8 cellular contexts compared by ENCODE assay signal in the genomic region with DNA sequence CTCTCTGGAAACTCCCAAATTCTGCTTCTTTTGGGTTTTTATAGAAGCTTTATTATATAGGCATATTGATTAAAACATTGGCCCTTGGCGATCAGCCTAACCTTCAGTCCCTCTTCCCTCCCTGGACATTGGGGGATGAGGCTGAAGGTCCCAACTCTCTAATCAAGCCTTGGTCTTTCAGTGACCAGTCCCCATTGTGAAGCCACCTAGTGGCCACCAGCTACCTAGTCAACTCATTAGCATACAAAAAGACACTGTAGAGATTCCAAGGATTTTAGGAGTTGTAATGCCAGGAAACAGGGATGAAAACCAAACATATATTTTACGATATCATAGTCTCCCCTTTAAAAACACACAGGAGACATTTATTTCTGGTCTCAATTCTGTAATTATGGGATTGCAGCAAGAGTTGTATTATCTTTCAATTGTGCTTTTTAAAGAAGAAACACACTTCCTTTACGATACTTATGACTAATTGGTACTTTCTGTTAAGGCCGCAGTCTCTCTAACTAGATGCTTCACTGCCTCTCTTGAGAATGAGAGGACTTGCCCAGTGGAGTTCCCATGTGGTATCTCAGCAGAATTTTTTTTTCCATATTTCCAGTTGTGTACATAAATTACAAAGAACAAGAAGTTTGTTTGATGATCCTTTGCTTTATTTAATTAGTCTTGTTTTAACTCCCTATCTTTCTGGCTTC. TPM values are rescaled to one million over a fixed set of nuclear protein-coding genes. Genes with fewer than 3 reads are reported as not detected.
DNase-seq lines count a peak whose midpoint lies in the region; ATAC-seq and TF ChIP-seq lines count a peak whose summit lies in the region.

No MANE protein-coding gene starts in this region.

- 63 to 74% methylated on average over 4 of the region's 4 CpGs for WGBS in lung, 2 donors

- H3K36me3 ChIP-seq in lung (ENCODE audit: control insufficient read depth in 2 of 2, insufficient read depth in 2 of 2, low read length in 2 of 2): no peaks in the 10 kb centered on the region

- H3K9me3 ChIP-seq in lung (ENCODE audit: control insufficient read depth in 2 of 2, insufficient read depth in 1 of 2, low read length in 1 of 2): no peaks in the 10 kb centered on the region

- in situ Hi-C loops in astrocyte of the cerebellum (cut with HindIII; ENCODE audit: low sequenced_read_pairs): no loop called here

- no peak overlapping the region for H3K27ac ChIP-seq in lung (ENCODE audit: low read depth in 1 of 2, low read length in 1 of 2)

- H3K4me1 ChIP-seq in lung (ENCODE audit: control insufficient read depth in 2 of 2, insufficient read depth in 2 of 2, low read length in 2 of 2): no peaks in the 10 kb centered on the region

- H3K4me3 ChIP-seq in astrocyte of the cerebellum (ENCODE audit: low read depth, low read length) (no peak overlapping the region), lung (no peak overlapping the region)

- peak; percentile 32 for DNase-seq in left cardiac atrium
- no peak for DNase-seq in left ventricle myocardium superior
- peak; percentile 10 for DNase-seq in HT1080 (ENCODE audit: low read depth)
- no peak for DNase-seq in astrocyte of the cerebellum (ENCODE audit: low read depth)
- DNase-seq in lung (ENCODE audit: low spot score): no peak
- DNase-seq in NCI-H2029 treated with DMSO at 0.1 percent for 48 hours (lab: John Stamatoyannopoulos, UW): no peak
- DNase-seq in NCI-H1048 (lab: John Stamatoyannopoulos, UW): no peak

- intact Hi-C loops in left cardiac atrium (cut with DNase I): no loop called here
- intact Hi-C loops in left ventricle myocardium superior (cut with micrococcal nuclease): no loop called here

- ATAC-seq in left cardiac atrium: no peak
- no peak for ATAC-seq in left ventricle myocardium superior
- peak; percentile 100 for ATAC-seq in GM21786 (IDR thresholded peaks at IDR 0.05; ENCODE audit: unreplicated experiment)
- ATAC-seq in lung (ENCODE audit: insufficient read depth, low FRiP score): peak; percentile 84

- H3K27me3 ChIP-seq in lung (ENCODE audit: control insufficient read depth, insufficient read depth): no peaks in the 10 kb centered on the region

- TF ChIP-seq CTCF in astrocyte of the cerebellum (IDR thresholded peaks at IDR 0.05; ENCODE audit: low read depth, low read length, missing control alignments): peak; percentile 78
- peak; percentile 7 for TF ChIP-seq CTCF in lung (IDR thresholded peaks at IDR 0.05; ENCODE audit: control extremely low read depth, extremely low read depth)

RNA-seq across cellular contexts. Expression of a gene that starts 58.2 kb away (rescaled TPM):
- total RNA-seq in left cardiac atrium: 1 to 10 TPM in 1 of 2 donors, under 1 TPM in 1; 0.60 to 1.4 TPM
- 0.25 TPM for total RNA-seq in left ventricle myocardium superior
- 0.77 and 1.1 TPM in 2 replicates for total RNA-seq in HT1080 (2014; rRNA removed; shearing (Covaris generic))
- polyA plus RNA-seq in HT1080 (2015; cell fraction: cytosol; rRNA removed): 1.3 and 3.6 TPM in 2 replicates
- polyA plus RNA-seq in HT1080 (2015; cell fraction: nucleus; rRNA removed): 4.8 TPM in 2 replicates
- 1 to 10 TPM; 4.9 to 7.5 TPM for total RNA-seq in lung
- polyA plus RNA-seq in lung: 1 to 10 TPM in 1 of 2 donors, under 1 TPM in 1; 0.81 to 1.4 TPM

Comparison
In these comparisons a context has a peak if more than half of its experiments do, and no peak if none do; other contexts are left out.
1. DNase-seq: peak in left cardiac atrium (single experiment) and HT1080 (single experiment); none in left ventricle myocardium superior (single experiment), astrocyte of the cerebellum (single experiment), lung (single experiment), NCI-H2029 treated with DMSO at 0.1 percent for 48 hours (single experiment) and NCI-H1048 (single experiment).
2. ATAC-seq: peak in GM21786 (single experiment) and lung (single experiment); none in left cardiac atrium (0 of 2) and left ventricle myocardium superior (single experiment).